8 cellular contexts compared by ENCODE assay signal in the genomic region with DNA sequence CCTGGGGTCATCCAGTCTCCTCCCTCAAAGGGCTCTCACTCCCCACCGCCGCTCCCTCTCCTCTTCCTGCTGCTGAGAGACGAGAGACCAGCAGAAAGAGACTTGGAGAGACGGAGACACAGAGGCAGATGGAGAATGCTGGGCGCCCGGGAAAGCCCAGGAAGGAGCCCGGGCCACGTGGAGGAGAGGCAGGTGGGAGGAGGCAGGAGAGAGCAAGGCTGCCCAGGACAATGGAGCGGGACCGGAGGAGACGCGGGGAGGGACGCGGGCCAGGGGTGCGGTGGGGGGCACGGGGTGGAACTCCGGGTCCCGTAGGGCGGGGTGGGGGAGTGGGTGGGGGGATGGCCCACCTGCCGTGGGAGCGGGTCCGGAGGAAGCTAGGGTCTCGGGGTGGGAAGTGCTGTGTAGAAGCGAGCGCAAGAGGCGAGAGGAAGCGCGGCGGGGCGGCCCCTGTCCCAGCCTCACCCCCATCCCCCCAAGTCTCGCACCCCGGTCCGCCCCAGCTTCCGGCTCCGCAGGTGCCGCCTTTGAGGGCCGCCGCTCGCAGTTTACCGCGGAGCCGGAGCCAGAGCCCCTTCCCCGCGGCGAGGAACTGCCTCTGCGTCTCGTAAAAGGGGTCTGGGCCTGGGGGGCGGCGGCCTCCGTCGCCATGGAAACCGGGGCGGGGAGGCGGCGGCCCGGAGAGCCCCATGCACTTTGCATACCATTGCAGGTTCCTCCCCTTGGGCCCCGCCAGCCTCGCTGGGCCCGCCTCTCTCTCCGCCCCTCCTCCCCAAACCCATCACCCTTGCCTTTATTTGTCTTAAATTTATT. TPM values are rescaled to one million over a fixed set of nuclear protein-coding genes. Genes with fewer than 3 reads are reported as not detected.
DNase-seq lines count a peak whose midpoint lies in the region; ATAC-seq, FAIRE-seq and TF ChIP-seq lines count a peak whose summit lies in the region.

No MANE protein-coding gene starts in this region.

- H3K9me3 Mint-ChIP-seq in T-cell: no peaks in the 10 kb centered on the region
- no peaks in the 10 kb centered on the region for H3K9me3 Mint-ChIP-seq in immature natural killer cell

- ATAC-seq in A549 (peak; percentile 63 to 76), T-cell (replicated peaks in 1 of 4) (peak; percentile 85 to 92 (median 87))

- H3K9me3 ChIP-seq in A549: no peaks in the 10 kb centered on the region
- no peaks in the 10 kb centered on the region for H3K9me3 ChIP-seq in GM23248 (ENCODE audit: low read depth)

- no peaks in the 10 kb centered on the region for H3K9me2 ChIP-seq in GM23248 (ENCODE audit: insufficient read depth)

- H3K4me3 Mint-ChIP-seq in T-cell (peak overlapping the region; percentile 39 to 71 (median 69)), immature natural killer cell (peak overlapping the region in 4 of 5 donors; percentile 29 to 84 (median 53))

- H3K27me3 Mint-ChIP-seq in T-cell (peaks cover 0 to 2% of the 10 kb centered on the region in 2 donors), immature natural killer cell (ENCODE audit: low read depth in 3 of 3) (peaks cover 10 to 32% (median 24%) of the 10 kb centered on the region in 3 donors)

- H3F3A ChIP-seq in GM23248 (ENCODE audit: insufficient read depth): peaks cover 8% of the 10 kb centered on the region; the same call in 1 of the 2 replicates

- CTCF ChIA-PET in A549 (lab: Yijun Ruan, JAX): interaction anchor here (2.3 kb wide), 1 partner anchor 20 kb away, joined by 8 read pairs; no protein-coding TSS in a partner anchor
- CTCF ChIA-PET in T-cell (lab: Charles Lee): interaction anchor here in 1 of 2 donors (0.7 kb wide), 2 partner anchors 19 to 164 kb away, joined by 3 to 4 read pairs; no protein-coding TSS in a partner anchor

- H3K4me3 ChIP-seq in A549: peak overlapping the region; percentile 60
- peak overlapping the region; percentile 53 for H3K4me3 ChIP-seq in GM23248
- H3K4me3 ChIP-seq in astrocyte of the cerebellum (ENCODE audit: low read depth, low read length): peak overlapping the region; percentile 43

- TF ChIP-seq CTCF in A549 (IDR thresholded peaks at IDR 0.05) (no peak), astrocyte of the cerebellum (IDR thresholded peaks at IDR 0.05; ENCODE audit: low read depth, low read length, missing control alignments) (no peak)

- DNase-seq in A549 (ENCODE audit: low read depth in 1 of 2, low spot score in 1 of 2) (peak in 1 of 2 experiments; percentile 74), GM23248 (peak; percentile 48), T-cell (peak; percentile 29 to 74 (median 58)), astrocyte of the cerebellum (ENCODE audit: low read depth) (no peak), immature natural killer cell (peak; percentile 66 to 72 (median 68)), COR-L47 (lab: John Stamatoyannopoulos, UW) (no peak), NCI-H1048 (lab: John Stamatoyannopoulos, UW) (no peak)
- peak; percentile 61 to 62 for DNase-seq in stimulated activated CD4-positive, alpha-beta T cell treated with anti-CD3 and anti-CD28 coated beads, Interleukin-4, amount 100 ng/mL, for 4 hours

- H3K79me2 ChIP-seq in GM23248 (ENCODE audit: insufficient read depth): no peaks in the 10 kb centered on the region

- H3K27ac Mint-ChIP-seq in T-cell (no peak overlapping the region), immature natural killer cell (peak overlapping the region in 2 of 6 donors; percentile 16 to 30)

- FAIRE-seq in A549 (lab: Jason Lieb, UNC): no peak

- no peak overlapping the region for H3K9ac ChIP-seq in GM23248

- WGBS in A549 (ENCODE audit: missing lambda C conversion rate): 3% methylated on average over 23 of the region's 60 CpGs
- WGBS in GM23248 (ENCODE audit: low coverage in 1 of 2, low lambda C conversion rate in 2 of 2, missing lambda C conversion rate in 2 of 2), 2 experiments: 16 to 27% methylated on average over 18 to 49 of the region's 60 CpGs

- H3K4me2 ChIP-seq in A549: peak overlapping the region; percentile 95
- peak overlapping the region; percentile 38 for H3K4me2 ChIP-seq in GM23248 (ENCODE audit: unreplicated experiment)

- H3K36me3 ChIP-seq in GM23248 (ENCODE audit: low read depth): no peaks in the 10 kb centered on the region

- POLR2A ChIA-PET in A549 (lab: Yijun Ruan, JAX) (no interaction called here), T-cell (lab: Charles Lee) (interaction anchor here in 1 of 2 donors (0.5 kb wide), 1 partner anchor 334 kb away, joined by 6 read pairs; no protein-coding TSS in a partner anchor)

- 0 out of 2 replicates have a peak, but pooled peaks have one; percentile 16 for TF ChIP-seq POLR2A in A549 (IDR thresholded peaks at IDR 0.05; ENCODE audit: low read length)

- no peaks in the 10 kb centered on the region; the same call in 1 of the 2 replicates for H3K27me3 ChIP-seq in GM23248 (replicated peaks; ENCODE audit: insufficient read depth)

- H3K4me1 Mint-ChIP-seq in T-cell (peaks cover 49 to 64% (median 56%) of the 10 kb centered on the region in 3 donors), immature natural killer cell (peaks cover 20 to 22% of the 10 kb centered on the region in 2 donors)

- TF ChIP-seq EP300 in A549 (IDR thresholded peaks at IDR 0.05): no peak

- peak overlapping the region; percentile 97 to 99 for H3K27ac ChIP-seq in A549
- H3K27ac ChIP-seq in GM23248: no peak overlapping the region

- no peak for TF ChIP-seq RAD21 in A549 (conservative IDR thresholded peaks at IDR 0.05 in 1 of 2, IDR thresholded peaks at IDR 0.05 in 1 of 2)

- H2AFZ ChIP-seq in GM23248: no peak overlapping the region

- no peaks in the 10 kb centered on the region for H3K36me3 Mint-ChIP-seq in T-cell
- no peaks in the 10 kb centered on the region for H3K36me3 Mint-ChIP-seq in immature natural killer cell

- peaks cover 82% of the 10 kb centered on the region for H3K4me1 ChIP-seq in A549
- H3K4me1 ChIP-seq in GM23248 (ENCODE audit: insufficient read depth): peaks cover 6% of the 10 kb centered on the region

- in situ Hi-C loops in GM23248 (cut with MboI) (no loop called here), astrocyte of the cerebellum (cut with HindIII; ENCODE audit: low sequenced_read_pairs) (no loop called here)

- H4K20me1 ChIP-seq in GM23248 (ENCODE audit: insufficient read depth): no peaks in the 10 kb centered on the region

TF ChIP-seq in A549, 52 proteins besides CTCF, POLR2A, EP300 and RAD21:
- TF ChIP-seq, protein P1, sequence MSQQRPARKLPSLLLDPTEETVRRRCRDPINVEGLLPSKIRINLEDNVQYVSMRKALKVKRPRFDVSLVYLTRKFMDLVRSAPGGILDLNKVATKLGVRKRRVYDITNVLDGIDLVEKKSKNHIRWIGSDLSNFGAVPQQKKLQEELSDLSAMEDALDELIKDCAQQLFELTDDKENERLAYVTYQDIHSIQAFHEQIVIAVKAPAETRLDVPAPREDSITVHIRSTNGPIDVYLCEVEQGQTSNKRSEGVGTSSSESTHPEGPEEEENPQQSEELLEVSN (IDR thresholded peaks at IDR 0.05; ENCODE audit: borderline replicate concordance, low read depth): peak; percentile 54; the same call in 1 of the 2 replicates
- TF ChIP-seq MYC (IDR thresholded peaks at IDR 0.05; ENCODE audit: borderline replicate concordance, low read length) (peak; percentile 45; the same call in 1 of the 2 replicates), GATA3 (IDR thresholded peaks at IDR 0.05; ENCODE audit: borderline replicate concordance) (no peak), JUN (IDR thresholded peaks at IDR 0.05) (peak in 1 of 2 experiments; percentile 74; a peak in 2 of 5 replicates), PHF8 (IDR thresholded peaks at IDR 0.05; ENCODE audit: borderline replicate concordance, low read depth) (peak; percentile 33; the same call in 1 of the 2 replicates), RCOR1 (IDR thresholded peaks at IDR 0.05; ENCODE audit: low read depth, low read length) (no peak), CBX2 (IDR thresholded peaks at IDR 0.05; ENCODE audit: borderline replicate concordance, low read depth) (no peak)
- TF ChIP-seq, protein P2, sequence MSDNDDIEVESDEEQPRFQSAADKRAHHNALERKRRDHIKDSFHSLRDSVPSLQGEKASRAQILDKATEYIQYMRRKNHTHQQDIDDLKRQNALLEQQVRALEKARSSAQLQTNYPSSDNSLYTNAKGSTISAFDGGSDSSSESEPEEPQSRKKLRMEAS (IDR thresholded peaks at IDR 0.05): peak; percentile 86
- TF ChIP-seq, protein P3, sequence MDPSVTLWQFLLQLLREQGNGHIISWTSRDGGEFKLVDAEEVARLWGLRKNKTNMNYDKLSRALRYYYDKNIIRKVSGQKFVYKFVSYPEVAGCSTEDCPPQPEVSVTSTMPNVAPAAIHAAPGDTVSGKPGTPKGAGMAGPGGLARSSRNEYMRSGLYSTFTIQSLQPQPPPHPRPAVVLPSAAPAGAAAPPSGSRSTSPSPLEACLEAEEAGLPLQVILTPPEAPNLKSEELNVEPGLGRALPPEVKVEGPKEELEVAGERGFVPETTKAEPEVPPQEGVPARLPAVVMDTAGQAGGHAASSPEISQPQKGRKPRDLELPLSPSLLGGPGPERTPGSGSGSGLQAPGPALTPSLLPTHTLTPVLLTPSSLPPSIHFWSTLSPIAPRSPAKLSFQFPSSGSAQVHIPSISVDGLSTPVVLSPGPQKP (IDR thresholded peaks at IDR 0.05; ENCODE audit: low read depth, low read length): no peak
TF ChIP-seq in A549: peak in this region for 5.

RNA-seq across cellular contexts. Expression of gene EPHA2, which starts 11.7 kb away (rescaled TPM):
- 55.0 and 59.3 TPM in 2 replicates for polyA plus RNA-seq in A549 (2011; rRNA removed)
- polyA plus RNA-seq in A549 (2012; cell fraction: cytosol; rRNA removed): 112 and 122 TPM in 2 replicates
- polyA plus RNA-seq in A549 (2012; cell fraction: nucleus; rRNA removed): 317 and 462 TPM in 2 replicates
- polyA plus RNA-seq in A549 (2017; fragmentation: RNase III; extraction: RNeasy Plus Mini Kit Qiagen cat#74134 plus additional on column Dnase treatment): 87.1 to 93.8 TPM (median 93.2 TPM) in 3 replicates
- 99.4 and 100.0 TPM in 2 replicates for polyA minus RNA-seq in A549 (2011; rRNA and poly(A)+ RNA removed)
- 20.4 and 21.7 TPM in 2 replicates for total RNA-seq in GM23248 (2014; rRNA removed; shearing (Covaris generic))
- polyA plus RNA-seq in GM23248 (2016; fragmentation: Nextera tagmentation; extraction: Ambion mirVana): 8.0 and 8.8 TPM in 2 replicates
- total RNA-seq in T-cell: under 1 TPM in 4 of 5 donors, not detected in 1; 0.19 to 0.66 (median 0.41) TPM
- polyA plus RNA-seq in immature natural killer cell: not detected

RNA-seq across cellular contexts. Expression of gene ARHGEF19, which starts 44.9 kb away (rescaled TPM):
- polyA plus RNA-seq in A549 (2011; rRNA removed) (6.1 and 6.7 TPM in 2 replicates), A549 (2017; fragmentation: RNase III; extraction: RNeasy Plus Mini Kit Qiagen cat#74134 plus additional on column Dnase treatment) (7.6 to 9.5 TPM (median 9.2 TPM) in 3 replicates), GM23248 (2016; fragmentation: Nextera tagmentation; extraction: Ambion mirVana) (13.3 and 14.2 TPM in 2 replicates), immature natural killer cell (10 to 100 TPM in 2 of 3 donors, 1 to 10 TPM in 1; 6.1 to 14.3 (median 14.0) TPM)
- 9.2 and 11.2 TPM in 2 replicates for polyA plus RNA-seq in A549 (2012; cell fraction: cytosol; rRNA removed)
- 25.8 and 26.3 TPM in 2 replicates for polyA plus RNA-seq in A549 (2012; cell fraction: nucleus; rRNA removed)
- polyA minus RNA-seq in A549 (2011; rRNA and poly(A)+ RNA removed): 3.2 and 4.2 TPM in 2 replicates
- total RNA-seq in GM23248 (2014; rRNA removed; shearing (Covaris generic)): 8.6 and 12.1 TPM in 2 replicates
- total RNA-seq in T-cell: 10 to 100 TPM in 3 of 5 donors, 1 to 10 TPM in 2; 7.0 to 17.6 (median 12.3) TPM

Comparison
In these comparisons a context has a peak if more than half of its experiments do, and no peak if none do; other contexts are left out.
1. DNase-seq: peak in GM23248 (single experiment), T-cell (34 of 34), immature natural killer cell (3 of 3) and stimulated activated CD4-positive, alpha-beta T cell treated with anti-CD3 and anti-CD28 coated beads, Interleukin-4, amount 100 ng/mL, for 4 hours (2 of 2); none in astrocyte of the cerebellum (single experiment), COR-L47 (single experiment) and NCI-H1048 (single experiment).
2. Peak in every context shown above with its lines, with median percentiles within 50 percentile points of each other: H3K4me3 ChIP-seq.